16 cellular contexts compared by ENCODE assay signal in the genomic region with DNA sequence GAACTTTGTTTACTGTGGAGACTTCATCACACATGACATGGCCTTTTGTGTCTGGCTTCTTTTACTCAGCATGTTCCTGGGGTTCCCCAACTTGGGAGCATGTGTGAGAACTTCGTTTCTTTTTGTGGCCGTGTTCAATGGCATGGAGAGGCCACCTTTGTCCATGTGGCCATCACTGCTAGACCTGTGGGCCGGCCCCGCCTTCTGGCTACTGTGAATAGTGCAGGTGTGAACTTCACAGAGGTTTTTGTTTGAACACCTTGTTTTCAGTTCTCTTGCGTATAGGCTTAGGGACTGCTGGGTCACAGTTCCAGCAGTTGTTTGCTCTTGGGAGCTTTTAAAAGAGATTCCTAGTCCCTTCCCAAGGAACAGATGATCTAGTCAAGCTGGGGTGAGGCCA. TPM values are rescaled to one million over a fixed set of nuclear protein-coding genes. Genes with fewer than 3 reads are reported as not detected.
DNase-seq lines count a peak whose midpoint lies in the region; ATAC-seq, FAIRE-seq and TF ChIP-seq lines count a peak whose summit lies in the region.
"Had no signal": no experiment of that assay in that cellular context is flagged by ENCODE, and none has a peak within 500 bp of the region (broad histone marks: within the 10 kb centered on the region; RNA-seq: fewer than 3 reads in every experiment).

No MANE protein-coding gene starts in this region.

- H3K36me3 ChIP-seq in PC-3 (ENCODE audit: low read depth, low read length) (no peaks in the 10 kb centered on the region), spleen (peaks cover 0 to 65% (median 32%) of the 10 kb centered on the region in 6 donors), esophagus squamous epithelium (peaks cover 8 to 59% (median 15%) of the 10 kb centered on the region in 3 donors)
- H3K36me3 ChIP-seq: MG63 had no signal

- no peaks in the 10 kb centered on the region for H3K9me3 Mint-ChIP-seq in T-helper 2 cell treated with Interferon-gamma antibody and Interleukin-4, amounts not matched to agents 5 μg/mL and 100 μg/mL, for 36 hours
- H3K9me3 Mint-ChIP-seq: naive thymus-derived CD4-positive, alpha-beta T cell had no signal

- no peaks in the 10 kb centered on the region for H3F3A ChIP-seq in PC-3 (ENCODE audit: low read length, unreplicated experiment)

- POLR2A ChIA-PET in PC-3 (lab: Charles Lee; ENCODE audit: unreplicated experiment), result no interaction called here

- no peak overlapping the region for H3K4me3 Mint-ChIP-seq in T-helper 2 cell treated with Interferon-gamma antibody and Interleukin-4, amounts not matched to agents 5 μg/mL and 100 μg/mL, for 36 hours
- H3K4me3 Mint-ChIP-seq: naive thymus-derived CD4-positive, alpha-beta T cell had no signal

- H3K9ac ChIP-seq in PC-3 (ENCODE audit: low read length), result no peak overlapping the region

- TF ChIP-seq CTCF in PC-3 (conservative IDR thresholded peaks at IDR 0.05; ENCODE audit: low read depth, low read length), result peak; percentile 43; the same call in 1 of the 2 replicates
- no peak for TF ChIP-seq CTCF in spleen (IDR thresholded peaks at IDR 0.05 in 8 of 11, conservative IDR thresholded peaks at IDR 0.05 in 3 of 11)
- peak in 1 of 6 experiments; percentile 38 for TF ChIP-seq CTCF in esophagus squamous epithelium (IDR thresholded peaks at IDR 0.05)

- TF ChIP-seq POLR2A in spleen (IDR thresholded peaks at IDR 0.05), result no peak
- no peak for TF ChIP-seq POLR2A in esophagus squamous epithelium (IDR thresholded peaks at IDR 0.05)

- H4K20me1 ChIP-seq in PC-3 (ENCODE audit: low read length), result no peaks in the 10 kb centered on the region

- ATAC-seq in PC-3, result 0 out of 2 replicates have a peak, but pooled peaks have one; percentile 29
- ATAC-seq: naive thymus-derived CD4-positive, alpha-beta T cell had no signal

- H3K4me1 ChIP-seq in PC-3 (ENCODE audit: insufficient read depth, low read length) (no peaks in the 10 kb centered on the region), spleen (peaks cover 0 to 11% (median 0%) of the 10 kb centered on the region in 6 donors), esophagus squamous epithelium (peaks cover 0 to under 1% (median 0%) of the 10 kb centered on the region in 3 donors)

- intact Hi-C loops in PC-3 (cut with micrococcal nuclease) (no loop called here), spleen (cut with DNase I; ENCODE audit: low total_unique reads) (no loop called here), esophagus squamous epithelium (cut with DNase I) (no loop called here)

- no peak overlapping the region for H3K4me2 ChIP-seq in PC-3 (ENCODE audit: low read length)

- peaks cover 12% of the 10 kb centered on the region for H3K36me3 Mint-ChIP-seq in T-helper 2 cell treated with Interferon-gamma antibody and Interleukin-4, amounts not matched to agents 5 μg/mL and 100 μg/mL, for 36 hours (ENCODE audit: low read depth)

- 87 to 93% (median 91%) methylated on average over 5 of the region's 5 CpGs for WGBS in spleen, 5 donors
- 75 to 77% methylated on average over 5 of the region's 5 CpGs for WGBS in esophagus squamous epithelium, 2 donors

- H3K4me3 ChIP-seq in PC-3 (ENCODE audit: low read length), result no peak overlapping the region
- no peak overlapping the region for H3K4me3 ChIP-seq in spleen
- H3K4me3 ChIP-seq in esophagus squamous epithelium, result no peak overlapping the region
- H3K4me3 ChIP-seq: esophagus muscularis mucosa, MG63, thyroid gland had no signal

- H3K27ac ChIP-seq in PC-3 (ENCODE audit: low read length), result no peak overlapping the region
- H3K27ac ChIP-seq in spleen, result no peak overlapping the region
- H3K27ac ChIP-seq in esophagus squamous epithelium, result no peak overlapping the region
- H3K27ac ChIP-seq: esophagus muscularis mucosa, thyroid gland had no signal

- no peaks in the 10 kb centered on the region for H3K9me2 ChIP-seq in PC-3 (replicated peaks; ENCODE audit: low read length)

- H2AFZ ChIP-seq in PC-3 (ENCODE audit: low read length), result no peak overlapping the region

- BruUV-seq in PC-3 (replicated peaks; lab: Mats Ljungman, UMichigan), result no TSS peak

- H3K27me3 Mint-ChIP-seq in T-helper 2 cell treated with Interferon-gamma antibody and Interleukin-4, amounts not matched to agents 5 μg/mL and 100 μg/mL, for 36 hours (ENCODE audit: low read depth), result peaks cover 14% of the 10 kb centered on the region

- CTCF ChIA-PET in PC-3 (lab: Charles Lee), result no interaction called here

- H3K79me2 ChIP-seq in PC-3 (ENCODE audit: low read length), result no peaks in the 10 kb centered on the region

- DNase-seq in NCI-H748 (lab: John Stamatoyannopoulos, UW; ENCODE audit: unreplicated experiment), result peak; percentile 39
- DNase-seq in NCI-H748 treated with DMSO at 0.1 percent for 48 hours (lab: John Stamatoyannopoulos, UW), result no peak
- peak; percentile 28 for DNase-seq in PC-3
- peak; percentile 66 for DNase-seq in spleen
- DNase-seq in SHP77 treated with DMSO at 0.1 percent for 48 hours (lab: John Stamatoyannopoulos, UW), result no peak
- no peak for DNase-seq in T-helper 2 cell treated with Interferon-gamma antibody and Interleukin-4, amounts not matched to agents 5 μg/mL and 100 μg/mL, for 36 hours (ENCODE audit: low spot score)
- DNase-seq in esophagus squamous epithelium (lab: John Stamatoyannopoulos, UW), result no peak
- DNase-seq: cerebellar nuclear complex; DND-41; MG63; naive thymus-derived CD4-positive, alpha-beta T cell; NCI-H524 treated with DMSO at 0.1 percent for 48 hours; thyroid gland had no signal

- no peaks in the 10 kb centered on the region for H3K27me3 ChIP-seq in PC-3 (ENCODE audit: low read length)
- H3K27me3 ChIP-seq in spleen (replicated peaks in 1 of 7), result peaks cover 0 to 22% (median 0%) of the 10 kb centered on the region in 7 donors
- H3K27me3 ChIP-seq in esophagus squamous epithelium, result peaks cover 0 to 23% (median 1%) of the 10 kb centered on the region in 4 donors
- H3K27me3 ChIP-seq: MG63, thyroid gland had no signal

- no peaks in the 10 kb centered on the region for H3K9me3 ChIP-seq in PC-3 (ENCODE audit: low read length)
- no peaks in the 10 kb centered on the region for H3K9me3 ChIP-seq in spleen
- H3K9me3 ChIP-seq in esophagus squamous epithelium, result no peaks in the 10 kb centered on the region
- H3K9me3 ChIP-seq: esophagus muscularis mucosa, MG63, thyroid gland had no signal

- H3K27ac Mint-ChIP-seq in T-helper 2 cell treated with Interferon-gamma antibody and Interleukin-4, amounts not matched to agents 5 μg/mL and 100 μg/mL, for 36 hours, result no peak overlapping the region

- peaks cover 3% of the 10 kb centered on the region for H3K4me1 Mint-ChIP-seq in T-helper 2 cell treated with Interferon-gamma antibody and Interleukin-4, amounts not matched to agents 5 μg/mL and 100 μg/mL, for 36 hours (ENCODE audit: low read depth)

- FAIRE-seq in islet of Langerhans (lab: Jason Lieb, UNC), result peak; percentile 30

RNA-seq across cellular contexts. Expression of gene SLC38A8, which starts 5.7 kb away (rescaled TPM):
- total RNA-seq in PC-3 (2014; rRNA removed) (not detected in 2 replicates), spleen (not detected), esophagus squamous epithelium (not detected)
- polyA plus RNA-seq in spleen, result under 1 TPM in 1 of 3 donors, not detected in 2; 0.37 TPM
- total RNA-seq: A673; esophagus muscularis mucosa; naive thymus-derived CD4-positive, alpha-beta T cell; thyroid gland had no signal
- polyA plus RNA-seq: naive thymus-derived CD4-positive, alpha-beta T cell had no signal

Comparison
In these comparisons a context has a peak if more than half of its experiments do, and no peak if none do; other contexts are left out.
1. DNase-seq: peak in NCI-H748 (single experiment), PC-3 (single experiment) and spleen (single experiment); none in NCI-H748 treated with DMSO at 0.1 percent for 48 hours (single experiment), SHP77 treated with DMSO at 0.1 percent for 48 hours (single experiment), T-helper 2 cell treated with Interferon-gamma antibody and Interleukin-4, amounts not matched to agents 5 μg/mL and 100 μg/mL, for 36 hours (single experiment) and esophagus squamous epithelium (single experiment).